Comparison of ENCODE assay signal across 8 cellular contexts in the genomic region with DNA sequence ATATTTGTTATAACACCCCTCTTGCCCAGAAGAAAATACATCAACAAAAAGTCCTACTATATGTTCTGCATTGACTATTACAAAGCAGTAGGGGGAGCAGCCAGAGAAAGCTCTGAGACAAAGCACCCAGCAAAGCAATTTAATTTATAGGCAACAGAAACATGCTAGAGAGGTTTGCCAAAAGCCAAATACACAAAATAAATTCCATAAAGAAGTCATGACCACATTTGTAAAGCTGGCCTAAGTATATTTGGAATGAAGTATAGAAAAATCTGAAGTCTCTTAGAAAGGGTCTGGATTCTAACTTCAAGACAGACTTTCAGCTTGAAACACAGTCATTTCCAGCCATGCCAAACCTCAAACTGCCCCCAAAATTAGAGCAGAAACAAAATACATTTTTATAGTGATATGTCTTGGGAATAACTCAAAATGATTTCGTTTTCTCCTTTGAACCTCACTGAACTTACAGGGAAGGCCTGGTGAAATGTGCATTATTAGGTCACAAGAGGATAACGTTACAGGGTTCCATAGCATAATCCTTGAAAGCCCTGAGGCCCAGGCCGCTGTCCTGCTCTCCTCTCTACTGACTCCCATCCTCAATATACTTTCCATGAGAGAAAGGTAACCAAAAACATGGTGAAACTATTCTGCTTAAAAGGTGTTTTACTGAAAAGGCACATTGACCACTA.
A peak's percentile ranks its signal among the peaks of the same experiment; 100 is the strongest.
DNase-seq lines count a peak whose midpoint lies in the region; ATAC-seq and TF ChIP-seq lines count a peak whose summit lies in the region.

No MANE protein-coding gene starts in this region.

- no peak overlapping the region for H3K27ac ChIP-seq in ascending aorta

- intact Hi-C loops in ascending aorta (cut with DNase I), result loop anchor here (5.0 to 10.0 kb wide), 2 partner anchors 138 to 150 kb away; no protein-coding TSS in a partner anchor
- intact Hi-C loops in left colon (cut with DNase I, micrococcal nuclease), result loop anchor here in 1 of 2 donors (10.0 kb wide), 2 partner anchors 90 to 140 kb away; no protein-coding TSS in a partner anchor

- no peaks in the 10 kb centered on the region for H3K9me3 ChIP-seq in ascending aorta

- no peaks in the 10 kb centered on the region for H3K36me3 ChIP-seq in ascending aorta

- peaks cover 0 to 10% of the 10 kb centered on the region in 2 donors for H3K4me1 ChIP-seq in ascending aorta

- H3K4me3 ChIP-seq in ascending aorta, result no peak overlapping the region

- ATAC-seq in left colon, result peak; percentile 51
- no peak for ATAC-seq in HG03039 (IDR thresholded peaks at IDR 0.05; ENCODE audit: unreplicated experiment)

- H3K27me3 ChIP-seq in ascending aorta, result no peaks in the 10 kb centered on the region

- DNase-seq in NCI-H2171 treated with DMSO at 0.1 percent for 48 hours (lab: John Stamatoyannopoulos, UW) (peak; percentile 9), NCI-H2171 (lab: John Stamatoyannopoulos, UW) (no peak), GM20000 (ENCODE audit: low spot score) (peak; percentile 42), NCI-H226 (peak; percentile 33), ascending aorta (ENCODE audit: low spot score in 2 of 2) (no peak), left colon (no peak), ecto neural progenitor cell (ENCODE audit: low spot score) (no peak)

- TF ChIP-seq CTCF in GM20000 (IDR thresholded peaks at IDR 0.05; ENCODE audit: extremely low read depth, missing control alignments) (no peak), ascending aorta (IDR thresholded peaks at IDR 0.05) (peak in 2 of 3 experiments; percentile 21 to 52)

Comparison
In these comparisons a context has a peak if more than half of its experiments do, and no peak if none do; other contexts are left out.
1. DNase-seq: peak in NCI-H2171 treated with DMSO at 0.1 percent for 48 hours (single experiment), GM20000 (single experiment) and NCI-H226 (single experiment); none in NCI-H2171 (single experiment), ascending aorta (0 of 2), left colon (0 of 2) and ecto neural progenitor cell (single experiment).